Comparison of ENCODE assay signal across 1 cellular context in the genomic region with DNA sequence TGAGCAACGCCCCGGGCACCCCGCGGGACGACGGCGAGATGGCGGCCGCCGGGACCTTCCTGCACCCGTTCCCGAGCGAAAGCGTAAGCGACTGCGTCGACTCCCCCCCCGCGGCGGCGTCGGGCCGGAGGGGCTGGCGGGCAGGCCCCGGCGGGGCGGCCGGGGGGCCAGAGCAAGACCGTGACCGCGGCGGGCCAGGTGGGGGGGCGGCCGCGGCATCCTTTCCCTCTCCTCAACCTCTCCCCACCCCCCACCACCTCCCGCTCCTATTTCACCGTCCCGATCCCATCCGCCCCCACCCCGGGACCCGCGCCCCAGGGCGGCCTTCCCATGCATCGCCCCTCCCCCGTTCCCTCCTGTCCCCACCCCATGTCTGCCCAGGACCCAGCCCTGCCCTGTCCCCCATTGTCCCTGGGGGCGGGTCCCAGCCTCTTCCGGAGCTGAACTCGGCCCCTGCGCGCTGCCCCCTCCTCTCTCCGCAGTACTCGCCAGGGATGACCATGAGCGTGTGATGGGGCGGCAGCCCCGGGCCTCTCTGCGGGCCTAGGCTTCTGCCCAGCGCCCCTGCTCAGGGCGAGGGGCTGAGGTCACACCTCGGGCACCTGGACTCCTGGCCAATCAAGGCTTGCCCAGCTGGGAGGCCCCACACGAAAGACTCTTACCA.
TF ChIP-seq lines count a peak whose summit lies in the region.

No MANE protein-coding gene starts in this region.

TF ChIP-seq in K562, 482 proteins besides CTCF, POLR2A, EP300 and RAD21 (continued from another document and continues in another):
- TF ChIP-seq ZBTB2 (IDR thresholded peaks at IDR 0.05) (no peak), CAMTA2 (CRISPR knock-in tag; conservative IDR thresholded peaks at IDR 0.05) (peak; percentile 31; the same call in 1 of the 2 replicates), DMBX1 (CRISPR knock-in tag; IDR thresholded peaks at IDR 0.05; ENCODE audit: borderline replicate concordance) (no peak), BDP1 (IDR thresholded peaks at IDR 0.05; ENCODE audit: insufficient read depth, insufficient read length) (no peak), SMAD2 (IDR thresholded peaks at IDR 0.05; ENCODE audit: low read depth, low read length) (no peak), ZNF75A (CRISPR knock-in tag; IDR thresholded peaks at IDR 0.05) (no peak), MAFK (IDR thresholded peaks at IDR 0.05; ENCODE audit: low read length) (no peak), CBFB (CRISPR knock-in tag; IDR thresholded peaks at IDR 0.05) (no peak), CC2D1A (IDR thresholded peaks at IDR 0.05) (no peak), CREM (IDR thresholded peaks at IDR 0.05; ENCODE audit: low read depth) (no peak), ZNF76 (CRISPR knock-in tag; IDR thresholded peaks at IDR 0.05; ENCODE audit: borderline replicate concordance) (no peak), EHMT2 (IDR thresholded peaks at IDR 0.05) (no peak), GTF2F1 (IDR thresholded peaks at IDR 0.05; ENCODE audit: low read depth, low read length) (no peak), ZBTB9 (CRISPR knock-in tag; IDR thresholded peaks at IDR 0.05) (no peak), SAFB2 (IDR thresholded peaks at IDR 0.05; ENCODE audit: borderline replicate concordance, low read depth, low read length, severe bottlenecking) (no peak), ZBTB34 (CRISPR knock-in tag; IDR thresholded peaks at IDR 0.05) (no peak), AFF1 (IDR thresholded peaks at IDR 0.05; ENCODE audit: low read depth in 1 of 2, partially characterized antibody in 2 of 2) (no peak), ZNF655 (CRISPR knock-in tag; IDR thresholded peaks at IDR 0.05) (no peak), CREB5 (CRISPR knock-in tag; IDR thresholded peaks at IDR 0.05) (no peak), MEF2D (tag; conservative IDR thresholded peaks at IDR 0.05; ENCODE audit: low read depth) (no peak), ZNF785 (CRISPR knock-in tag; IDR thresholded peaks at IDR 0.05) (no peak), NR0B1 (IDR thresholded peaks at IDR 0.05; ENCODE audit: partially characterized antibody) (no peak), RBM17 (IDR thresholded peaks at IDR 0.05; ENCODE audit: borderline replicate concordance, low read depth, low read length) (no peak), MXI1 (IDR thresholded peaks at IDR 0.05; ENCODE audit: low read depth, low read length) (no peak), CCNT2 (IDR thresholded peaks at IDR 0.05; ENCODE audit: borderline replicate concordance, extremely low read depth, insufficient read length, low read depth, low read length) (peak; percentile 22)
- TF ChIP-seq, protein P1, sequence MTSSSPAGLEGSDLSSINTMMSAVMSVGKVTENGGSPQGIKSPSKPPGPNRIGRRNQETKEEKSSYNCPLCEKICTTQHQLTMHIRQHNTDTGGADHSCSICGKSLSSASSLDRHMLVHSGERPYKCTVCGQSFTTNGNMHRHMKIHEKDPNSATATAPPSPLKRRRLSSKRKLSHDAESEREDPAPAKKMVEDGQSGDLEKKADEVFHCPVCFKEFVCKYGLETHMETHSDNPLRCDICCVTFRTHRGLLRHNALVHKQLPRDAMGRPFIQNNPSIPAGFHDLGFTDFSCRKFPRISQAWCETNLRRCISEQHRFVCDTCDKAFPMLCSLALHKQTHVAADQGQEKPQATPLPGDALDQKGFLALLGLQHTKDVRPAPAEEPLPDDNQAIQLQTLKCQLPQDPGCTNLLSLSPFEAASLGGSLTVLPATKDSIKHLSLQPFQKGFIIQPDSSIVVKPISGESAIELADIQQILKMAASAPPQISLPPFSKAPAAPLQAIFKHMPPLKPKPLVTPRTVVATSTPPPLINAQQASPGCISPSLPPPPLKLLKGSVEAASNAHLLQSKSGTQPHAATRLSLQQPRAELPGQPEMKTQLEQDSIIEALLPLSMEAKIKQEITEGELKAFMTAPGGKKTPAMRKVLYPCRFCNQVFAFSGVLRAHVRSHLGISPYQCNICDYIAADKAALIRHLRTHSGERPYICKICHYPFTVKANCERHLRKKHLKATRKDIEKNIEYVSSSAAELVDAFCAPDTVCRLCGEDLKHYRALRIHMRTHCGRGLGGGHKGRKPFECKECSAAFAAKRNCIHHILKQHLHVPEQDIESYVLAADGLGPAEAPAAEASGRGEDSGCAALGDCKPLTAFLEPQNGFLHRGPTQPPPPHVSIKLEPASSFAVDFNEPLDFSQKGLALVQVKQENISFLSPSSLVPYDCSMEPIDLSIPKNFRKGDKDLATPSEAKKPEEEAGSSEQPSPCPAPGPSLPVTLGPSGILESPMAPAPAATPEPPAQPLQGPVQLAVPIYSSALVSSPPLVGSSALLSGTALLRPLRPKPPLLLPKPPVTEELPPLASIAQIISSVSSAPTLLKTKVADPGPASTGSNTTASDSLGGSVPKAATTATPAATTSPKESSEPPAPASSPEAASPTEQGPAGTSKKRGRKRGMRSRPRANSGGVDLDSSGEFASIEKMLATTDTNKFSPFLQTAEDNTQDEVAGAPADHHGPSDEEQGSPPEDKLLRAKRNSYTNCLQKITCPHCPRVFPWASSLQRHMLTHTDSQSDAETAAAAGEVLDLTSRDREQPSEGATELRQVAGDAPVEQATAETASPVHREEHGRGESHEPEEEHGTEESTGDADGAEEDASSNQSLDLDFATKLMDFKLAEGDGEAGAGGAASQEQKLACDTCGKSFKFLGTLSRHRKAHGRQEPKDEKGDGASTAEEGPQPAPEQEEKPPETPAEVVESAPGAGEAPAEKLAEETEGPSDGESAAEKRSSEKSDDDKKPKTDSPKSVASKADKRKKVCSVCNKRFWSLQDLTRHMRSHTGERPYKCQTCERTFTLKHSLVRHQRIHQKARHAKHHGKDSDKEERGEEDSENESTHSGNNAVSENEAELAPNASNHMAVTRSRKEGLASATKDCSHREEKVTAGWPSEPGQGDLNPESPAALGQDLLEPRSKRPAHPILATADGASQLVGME (CRISPR knock-in tag; IDR thresholded peaks at IDR 0.05), result no peak
- TF ChIP-seq, protein P2, sequence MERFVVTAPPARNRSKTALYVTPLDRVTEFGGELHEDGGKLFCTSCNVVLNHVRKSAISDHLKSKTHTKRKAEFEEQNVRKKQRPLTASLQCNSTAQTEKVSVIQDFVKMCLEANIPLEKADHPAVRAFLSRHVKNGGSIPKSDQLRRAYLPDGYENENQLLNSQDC (CRISPR knock-in tag; IDR thresholded peaks at IDR 0.05), result no peak
- TF ChIP-seq, protein P3, sequence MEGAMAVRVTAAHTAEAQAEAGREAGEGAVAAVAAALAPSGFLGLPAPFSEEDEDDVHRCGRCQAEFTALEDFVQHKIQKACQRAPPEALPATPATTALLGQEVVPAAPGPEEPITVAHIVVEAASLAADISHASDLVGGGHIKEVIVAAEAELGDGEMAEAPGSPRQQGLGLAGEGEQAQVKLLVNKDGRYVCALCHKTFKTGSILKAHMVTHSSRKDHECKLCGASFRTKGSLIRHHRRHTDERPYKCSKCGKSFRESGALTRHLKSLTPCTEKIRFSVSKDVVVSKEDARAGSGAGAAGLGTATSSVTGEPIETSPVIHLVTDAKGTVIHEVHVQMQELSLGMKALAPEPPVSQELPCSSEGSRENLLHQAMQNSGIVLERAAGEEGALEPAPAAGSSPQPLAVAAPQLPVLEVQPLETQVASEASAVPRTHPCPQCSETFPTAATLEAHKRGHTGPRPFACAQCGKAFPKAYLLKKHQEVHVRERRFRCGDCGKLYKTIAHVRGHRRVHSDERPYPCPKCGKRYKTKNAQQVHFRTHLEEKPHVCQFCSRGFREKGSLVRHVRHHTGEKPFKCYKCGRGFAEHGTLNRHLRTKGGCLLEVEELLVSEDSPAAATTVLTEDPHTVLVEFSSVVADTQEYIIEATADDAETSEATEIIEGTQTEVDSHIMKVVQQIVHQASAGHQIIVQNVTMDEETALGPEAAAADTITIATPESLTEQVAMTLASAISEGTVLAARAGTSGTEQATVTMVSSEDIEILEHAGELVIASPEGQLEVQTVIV (CRISPR knock-in tag; IDR thresholded peaks at IDR 0.05; ENCODE audit: borderline replicate concordance), result no peak
- TF ChIP-seq, protein P4, sequence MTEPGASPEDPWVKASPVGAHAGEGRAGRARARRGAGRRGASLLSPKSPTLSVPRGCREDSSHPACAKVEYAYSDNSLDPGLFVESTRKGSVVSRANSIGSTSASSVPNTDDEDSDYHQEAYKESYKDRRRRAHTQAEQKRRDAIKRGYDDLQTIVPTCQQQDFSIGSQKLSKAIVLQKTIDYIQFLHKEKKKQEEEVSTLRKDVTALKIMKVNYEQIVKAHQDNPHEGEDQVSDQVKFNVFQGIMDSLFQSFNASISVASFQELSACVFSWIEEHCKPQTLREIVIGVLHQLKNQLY (CRISPR knock-in tag; conservative IDR thresholded peaks at IDR 0.05), result no peak
